1 cellular context compared by ENCODE assay signal in genomic region chr3:122794779-122795673, GRCh38.
TF ChIP-seq lines count a peak whose summit lies in the region.

Gene SLC49A4 (plus strand): TSS chr3:122795069. CDS start chr3:122795193, 124 bp downstream.

TF ChIP-seq in H1, 55 proteins besides CTCF, POLR2A, EP300 and RAD21 (continued from another document):
- no peak; the same call in 1 of the 2 replicates for TF ChIP-seq CREB1 (IDR thresholded peaks at IDR 0.05)
- TF ChIP-seq RXRA (IDR thresholded peaks at IDR 0.05; ENCODE audit: insufficient read depth, low read depth, low read length), result no peak
- TF ChIP-seq ATF2 (IDR thresholded peaks at IDR 0.05; ENCODE audit: low read length), result no peak
- no peak for TF ChIP-seq HDAC2 (IDR thresholded peaks at IDR 0.05; ENCODE audit: borderline replicate concordance in 1 of 2, low read depth in 2 of 2, low read length in 2 of 2)
- no peak for TF ChIP-seq JUND (IDR thresholded peaks at IDR 0.05; ENCODE audit: low read length)
- no peak for TF ChIP-seq JUN (IDR thresholded peaks at IDR 0.05; ENCODE audit: low read depth, low read length)
- TF ChIP-seq BACH1 (IDR thresholded peaks at IDR 0.05; ENCODE audit: low read length), result no peak
- TF ChIP-seq SIRT6 (IDR thresholded peaks at IDR 0.05; ENCODE audit: low read length), result no peak
- TF ChIP-seq E2F6 (IDR thresholded peaks at IDR 0.05), result peak; percentile 72
- TF ChIP-seq TEAD4 (IDR thresholded peaks at IDR 0.05; ENCODE audit: low read depth, low read length), result no peak
- no peak for TF ChIP-seq RFX5 (IDR thresholded peaks at IDR 0.05; ENCODE audit: borderline replicate concordance, low read depth, low read length)
- no peak for TF ChIP-seq CHD7 (IDR thresholded peaks at IDR 0.05; ENCODE audit: insufficient replicate concordance, low read length)
- peak; percentile 75; the same call in 1 of the 2 replicates for TF ChIP-seq PHF8 (conservative IDR thresholded peaks at IDR 0.05; ENCODE audit: low read depth, low read length)
- no peak for TF ChIP-seq TCF12 (IDR thresholded peaks at IDR 0.05; ENCODE audit: low read depth, low read length)
- TF ChIP-seq TBP (IDR thresholded peaks at IDR 0.05; ENCODE audit: low read depth, low read length), result peak; percentile 63; the same call in 1 of the 2 replicates
- peak; percentile 57; the same call in 1 of the 2 replicates for TF ChIP-seq GABPA (IDR thresholded peaks at IDR 0.05; ENCODE audit: borderline replicate concordance, insufficient read depth, low read length)
- no peak for TF ChIP-seq HDAC6 (IDR thresholded peaks at IDR 0.05; ENCODE audit: low read depth, low read length)
- no peak for TF ChIP-seq EZH2 (IDR thresholded peaks at IDR 0.05; ENCODE audit: low read depth, low read length, severe bottlenecking)
- TF ChIP-seq FOSL1 (IDR thresholded peaks at IDR 0.05; ENCODE audit: insufficient read depth, low read depth, low read length), result no peak
- TF ChIP-seq SP4 (IDR thresholded peaks at IDR 0.05; ENCODE audit: low read length), result no peak
- no peak for TF ChIP-seq BRCA1 (IDR thresholded peaks at IDR 0.05; ENCODE audit: low read depth, low read length)
- TF ChIP-seq CBX5 (IDR thresholded peaks at IDR 0.05; ENCODE audit: low read depth, low read length), result no peak
- no peak for TF ChIP-seq CTBP2 (IDR thresholded peaks at IDR 0.05; ENCODE audit: borderline replicate concordance, insufficient read depth, insufficient read length, low read length)
- TF ChIP-seq CBX8 (IDR thresholded peaks at IDR 0.05; ENCODE audit: borderline replicate concordance, low read depth, low read length), result no peak
- TF ChIP-seq SRF (IDR thresholded peaks at IDR 0.05; ENCODE audit: low read depth, low read length), result no peak
- peak; percentile 22; the same call in 1 of the 2 replicates for TF ChIP-seq SP1 (IDR thresholded peaks at IDR 0.05; ENCODE audit: low read depth, low read length)
- no peak for TF ChIP-seq MAFK (IDR thresholded peaks at IDR 0.05; ENCODE audit: low read depth, low read length)
- TF ChIP-seq CHD2 (IDR thresholded peaks at IDR 0.05; ENCODE audit: low read length), result no peak
- TF ChIP-seq NRF1 (IDR thresholded peaks at IDR 0.05; ENCODE audit: low read depth, low read length), result peak; percentile 82
- no peak for TF ChIP-seq SAP30 (IDR thresholded peaks at IDR 0.05; ENCODE audit: insufficient read depth, insufficient replicate concordance, low read length)
- no peak for TF ChIP-seq POU5F1 (IDR thresholded peaks at IDR 0.05; ENCODE audit: low read depth, low read length)
- peak; percentile 79 for TF ChIP-seq POLR2AphosphoS5 (IDR thresholded peaks at IDR 0.05; ENCODE audit: low read depth, low read length)
- TF ChIP-seq RNF2 (IDR thresholded peaks at IDR 0.05; ENCODE audit: borderline replicate concordance, low read depth, low read length, missing control alignments, poor library complexity, severe bottlenecking), result no peak
- TF ChIP-seq GTF2F1 (IDR thresholded peaks at IDR 0.05; ENCODE audit: borderline replicate concordance, low read depth, low read length), result no peak
- TF ChIP-seq ASH2L (IDR thresholded peaks at IDR 0.05; ENCODE audit: low read length), result peak; percentile 75
- no peak for TF ChIP-seq CEBPB (IDR thresholded peaks at IDR 0.05; ENCODE audit: low read depth, low read length)
- no peak for TF ChIP-seq EGR1 (IDR thresholded peaks at IDR 0.05; ENCODE audit: borderline replicate concordance, low read depth, low read length)
- TF ChIP-seq BCL11A (IDR thresholded peaks at IDR 0.05; ENCODE audit: low read depth in 2 of 2, low read length in 2 of 2), result no peak
